Comparison of ENCODE assay signal across 1 cellular context in genomic region chr2:42192642-42193566, GRCh38.
TF ChIP-seq lines count a peak whose summit lies in the region.

No MANE protein-coding gene starts in this region.

TF ChIP-seq in GM23338, 12 proteins besides CTCF, POLR2A, EP300 and RAD21 (continued from another document):
- no peak for TF ChIP-seq REST (IDR thresholded peaks at IDR 0.05; ENCODE audit: unreplicated experiment)
- no peak for TF ChIP-seq ZNF114 (CRISPR knock-in tag; IDR thresholded peaks at IDR 0.05)
- TF ChIP-seq POLR2AphosphoS5 (IDR thresholded peaks at IDR 0.05; ENCODE audit: low read depth): no peak
- no peak for TF ChIP-seq NANOG (IDR thresholded peaks at IDR 0.05; ENCODE audit: borderline replicate concordance)
- TF ChIP-seq CREB1 (CRISPR knock-in tag; IDR thresholded peaks at IDR 0.05; ENCODE audit: low read depth): no peak
- TF ChIP-seq EZH2 (IDR thresholded peaks at IDR 0.05; ENCODE audit: low read depth, unreplicated experiment): no peak
- TF ChIP-seq JUNB (IDR thresholded peaks at IDR 0.05; ENCODE audit: unreplicated experiment): no peak
- TF ChIP-seq EZH2phosphoT487 (IDR thresholded peaks at IDR 0.05; ENCODE audit: unreplicated experiment): no peak
- no peak for TF ChIP-seq ZNF462 (CRISPR knock-in tag; IDR thresholded peaks at IDR 0.05)
- no peak for TF ChIP-seq STAT1 (IDR thresholded peaks at IDR 0.05; ENCODE audit: unreplicated experiment)
